Comparison of ENCODE assay signal across 1 cellular context in genomic region chr22:17472886-17473285, GRCh38.
TF ChIP-seq lines count a peak whose summit lies in the region.

No MANE protein-coding gene starts in this region.

TF ChIP-seq in GM23338, 12 proteins besides CTCF, POLR2A, EP300 and RAD21:
- TF ChIP-seq, protein P1, sequence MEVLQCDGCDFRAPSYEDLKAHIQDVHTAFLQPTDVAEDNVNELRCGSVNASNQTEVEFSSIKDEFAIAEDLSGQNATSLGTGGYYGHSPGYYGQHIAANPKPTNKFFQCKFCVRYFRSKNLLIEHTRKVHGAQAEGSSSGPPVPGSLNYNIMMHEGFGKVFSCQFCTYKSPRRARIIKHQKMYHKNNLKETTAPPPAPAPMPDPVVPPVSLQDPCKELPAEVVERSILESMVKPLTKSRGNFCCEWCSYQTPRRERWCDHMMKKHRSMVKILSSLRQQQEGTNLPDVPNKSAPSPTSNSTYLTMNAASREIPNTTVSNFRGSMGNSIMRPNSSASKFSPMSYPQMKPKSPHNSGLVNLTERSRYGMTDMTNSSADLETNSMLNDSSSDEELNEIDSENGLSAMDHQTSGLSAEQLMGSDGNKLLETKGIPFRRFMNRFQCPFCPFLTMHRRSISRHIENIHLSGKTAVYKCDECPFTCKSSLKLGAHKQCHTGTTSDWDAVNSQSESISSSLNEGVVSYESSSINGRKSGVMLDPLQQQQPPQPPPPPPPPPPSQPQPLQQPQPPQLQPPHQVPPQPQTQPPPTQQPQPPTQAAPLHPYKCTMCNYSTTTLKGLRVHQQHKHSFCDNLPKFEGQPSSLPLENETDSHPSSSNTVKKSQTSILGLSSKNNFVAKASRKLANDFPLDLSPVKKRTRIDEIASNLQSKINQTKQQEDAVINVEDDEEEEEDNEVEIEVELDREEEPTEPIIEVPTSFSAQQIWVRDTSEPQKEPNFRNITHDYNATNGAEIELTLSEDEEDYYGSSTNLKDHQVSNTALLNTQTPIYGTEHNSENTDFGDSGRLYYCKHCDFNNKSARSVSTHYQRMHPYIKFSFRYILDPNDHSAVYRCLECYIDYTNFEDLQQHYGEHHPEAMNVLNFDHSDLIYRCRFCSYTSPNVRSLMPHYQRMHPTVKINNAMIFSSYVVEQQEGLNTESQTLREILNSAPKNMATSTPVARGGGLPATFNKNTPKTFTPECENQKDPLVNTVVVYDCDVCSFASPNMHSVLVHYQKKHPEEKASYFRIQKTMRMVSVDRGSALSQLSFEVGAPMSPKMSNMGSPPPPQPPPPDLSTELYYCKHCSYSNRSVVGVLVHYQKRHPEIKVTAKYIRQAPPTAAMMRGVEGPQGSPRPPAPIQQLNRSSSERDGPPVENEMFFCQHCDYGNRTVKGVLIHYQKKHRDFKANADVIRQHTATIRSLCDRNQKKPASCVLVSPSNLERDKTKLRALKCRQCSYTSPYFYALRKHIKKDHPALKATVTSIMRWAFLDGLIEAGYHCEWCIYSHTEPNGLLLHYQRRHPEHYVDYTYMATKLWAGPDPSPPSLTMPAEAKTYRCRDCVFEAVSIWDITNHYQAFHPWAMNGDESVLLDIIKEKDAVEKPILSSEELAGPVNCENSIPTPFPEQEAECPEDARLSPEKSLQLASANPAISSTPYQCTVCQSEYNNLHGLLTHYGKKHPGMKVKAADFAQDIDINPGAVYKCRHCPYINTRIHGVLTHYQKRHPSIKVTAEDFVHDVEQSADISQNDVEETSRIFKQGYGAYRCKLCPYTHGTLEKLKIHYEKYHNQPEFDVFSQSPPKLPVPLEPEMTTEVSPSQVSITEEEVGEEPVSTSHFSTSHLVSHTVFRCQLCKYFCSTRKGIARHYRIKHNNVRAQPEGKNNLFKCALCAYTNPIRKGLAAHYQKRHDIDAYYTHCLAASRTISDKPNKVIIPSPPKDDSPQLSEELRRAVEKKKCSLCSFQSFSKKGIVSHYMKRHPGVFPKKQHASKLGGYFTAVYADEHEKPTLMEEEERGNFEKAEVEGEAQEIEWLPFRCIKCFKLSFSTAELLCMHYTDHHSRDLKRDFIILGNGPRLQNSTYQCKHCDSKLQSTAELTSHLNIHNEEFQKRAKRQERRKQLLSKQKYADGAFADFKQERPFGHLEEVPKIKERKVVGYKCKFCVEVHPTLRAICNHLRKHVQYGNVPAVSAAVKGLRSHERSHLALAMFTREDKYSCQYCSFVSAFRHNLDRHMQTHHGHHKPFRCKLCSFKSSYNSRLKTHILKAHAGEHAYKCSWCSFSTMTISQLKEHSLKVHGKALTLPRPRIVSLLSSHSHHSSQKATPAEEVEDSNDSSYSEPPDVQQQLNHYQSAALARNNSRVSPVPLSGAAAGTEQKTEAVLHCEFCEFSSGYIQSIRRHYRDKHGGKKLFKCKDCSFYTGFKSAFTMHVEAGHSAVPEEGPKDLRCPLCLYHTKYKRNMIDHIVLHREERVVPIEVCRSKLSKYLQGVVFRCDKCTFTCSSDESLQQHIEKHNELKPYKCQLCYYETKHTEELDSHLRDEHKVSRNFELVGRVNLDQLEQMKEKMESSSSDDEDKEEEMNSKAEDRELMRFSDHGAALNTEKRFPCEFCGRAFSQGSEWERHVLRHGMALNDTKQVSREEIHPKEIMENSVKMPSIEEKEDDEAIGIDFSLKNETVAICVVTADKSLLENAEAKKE (CRISPR knock-in tag; IDR thresholded peaks at IDR 0.05) = no peak
- no peak for TF ChIP-seq EZH2phosphoT487 (IDR thresholded peaks at IDR 0.05; ENCODE audit: unreplicated experiment)
- no peak for TF ChIP-seq REST (IDR thresholded peaks at IDR 0.05; ENCODE audit: unreplicated experiment)
- no peak for TF ChIP-seq ZNF114 (CRISPR knock-in tag; IDR thresholded peaks at IDR 0.05)
